ENCODE assay signal across 33 cellular contexts in genomic region chr2:163175294-163175693, GRCh38.
"Had no signal": no experiment of that assay in that cellular context is flagged by ENCODE, and none has a peak within 500 bp of the region (broad histone marks: within the 10 kb centered on the region; RNA-seq: fewer than 3 reads in every experiment).

No MANE protein-coding gene starts in this region.

- H3K27ac Mint-ChIP-seq: activated B cell treated with CpG ODN at 0.5 μM for 24 hours; activated CD4-positive, alpha-beta memory T cell treated with anti-CD3 and anti-CD28 coated beads for 36 hours; activated naive CD4-positive, alpha-beta T cell treated with anti-CD3 and anti-CD28 coated beads, Interleukin-2, amount 10 ng/mL, durations not matched to agents 7 days and 5 days; activated naive CD8-positive, alpha-beta T cell; activated naive CD8-positive, alpha-beta T cell treated with anti-CD3 and anti-CD28 coated beads, Interleukin-2, amount 50 U/mL, for 24 hours; activated T-helper 1 cell treated with anti-CD3 and anti-CD28 coated beads, Interleukin-12 subunit alpha, Interleukin-12 subunit beta, Interleukin-2, Interleukin-4 antibody, amounts not matched to agents 30 ng/mL and 10 ng/mL and 1 ng/mL, durations not matched to agents 14 hours and 24 hours and 36 hours; brain had no signal

- H3K4me1 Mint-ChIP-seq: activated B cell treated with CpG ODN at 0.5 μM for 24 hours; activated naive CD4-positive, alpha-beta T cell treated with anti-CD3 and anti-CD28 coated beads, Interleukin-2, amount 10 ng/mL, durations not matched to agents 7 days and 5 days; activated naive CD8-positive, alpha-beta T cell treated with anti-CD3 and anti-CD28 coated beads, Interleukin-2, amount 50 U/mL, for 24 hours had no signal

- H3K36me3 Mint-ChIP-seq: activated CD4-positive, alpha-beta memory T cell treated with anti-CD3 and anti-CD28 coated beads for 36 hours; activated naive CD4-positive, alpha-beta T cell treated with anti-CD3 and anti-CD28 coated beads, Interleukin-2, amount 10 ng/mL, durations not matched to agents 7 days and 5 days; activated naive CD8-positive, alpha-beta T cell; brain had no signal

- DNase-seq: activated B cell treated with CpG ODN at 0.5 μM for 24 hours; activated CD4-positive, alpha-beta memory T cell treated with anti-CD3 and anti-CD28 coated beads for 36 hours; activated CD4-positive, alpha-beta T cell treated with anti-CD3 and anti-CD28 coated beads for 4 hours; activated CD4-positive, alpha-beta T cell treated with anti-CD3 and anti-CD28 coated beads, Interleukin-2, amount 50 U/mL, for 1 hour; activated CD4-positive, CD25-positive, alpha-beta regulatory T cell treated with anti-CD3 and anti-CD28 coated beads, Interleukin-2, amount 50 U/mL, for 72 hours; activated CD8-positive, alpha-beta memory T cell treated with anti-CD3 and anti-CD28 coated beads, Interleukin-2, amount 50 U/mL, for 4 hours; activated naive CD4-positive, alpha-beta T cell treated with anti-CD3 and anti-CD28 coated beads, Interleukin-2, amount 10 ng/mL, durations not matched to agents 7 days and 5 days; activated naive CD8-positive, alpha-beta T cell treated with anti-CD3 and anti-CD28 coated beads, Interleukin-2, amount 50 U/mL, for 24 hours; activated T-cell treated with anti-CD3 and anti-CD28 coated beads for 4 hours; activated T-cell treated with anti-CD3 and anti-CD28 coated beads, Interleukin-2, amount 50 U/mL, for 4 hours; anterior cingulate cortex; central memory CD4-positive, alpha-beta T cell; Karpas-422; KBM-7; MG63; NCI-H1048; NCI-H1105 treated with DMSO at 0.1 percent for 48 hours; NCI-H1436 treated with DMSO at 0.1 percent for 48 hours; NCI-H1694 treated with DMSO at 0.1 percent for 48 hours; NCI-H2029; NCI-H345; NCI-H524 treated with DMSO at 0.1 percent for 48 hours; NCI-H748 treated with DMSO at 0.1 percent for 48 hours; PC-9; Right ventricle myocardium superior; SW 1271; T-helper 1 cell; T-helper 2 cell; T-helper 9 cell had no signal

- H3K27me3 ChIP-seq: MG63 had no signal

- H3K9me3 Mint-ChIP-seq: activated B cell treated with CpG ODN at 0.5 μM for 24 hours; activated CD4-positive, alpha-beta memory T cell treated with anti-CD3 and anti-CD28 coated beads for 36 hours; activated naive CD4-positive, alpha-beta T cell treated with anti-CD3 and anti-CD28 coated beads, Interleukin-2, amount 10 ng/mL, durations not matched to agents 7 days and 5 days; activated naive CD8-positive, alpha-beta T cell treated with anti-CD3 and anti-CD28 coated beads, Interleukin-2, amount 50 U/mL, for 24 hours; activated T-cell treated with anti-CD3 and anti-CD28 coated beads, Interleukin-2, amount 50 U/mL, for 4 hours; activated T-helper 1 cell treated with anti-CD3 and anti-CD28 coated beads, Interleukin-12 subunit alpha, Interleukin-12 subunit beta, Interleukin-2, Interleukin-4 antibody, amounts not matched to agents 30 ng/mL and 10 ng/mL and 1 ng/mL, durations not matched to agents 14 hours and 24 hours and 36 hours; brain had no signal

- H3K4me3 ChIP-seq: MG63, PC-9 had no signal

- H3K4me3 Mint-ChIP-seq: activated B cell treated with CpG ODN at 0.5 μM for 24 hours; activated CD4-positive, alpha-beta memory T cell treated with anti-CD3 and anti-CD28 coated beads for 36 hours; activated naive CD4-positive, alpha-beta T cell treated with anti-CD3 and anti-CD28 coated beads, Interleukin-2, amount 10 ng/mL, durations not matched to agents 7 days and 5 days; activated naive CD8-positive, alpha-beta T cell; activated naive CD8-positive, alpha-beta T cell treated with anti-CD3 and anti-CD28 coated beads, Interleukin-2, amount 50 U/mL, for 24 hours; activated T-cell treated with anti-CD3 and anti-CD28 coated beads, Interleukin-2, amount 50 U/mL, for 4 hours; activated T-helper 1 cell treated with anti-CD3 and anti-CD28 coated beads, Interleukin-12 subunit alpha, Interleukin-12 subunit beta, Interleukin-2, Interleukin-4 antibody, amounts not matched to agents 30 ng/mL and 10 ng/mL and 1 ng/mL, durations not matched to agents 14 hours and 24 hours and 36 hours; brain had no signal

- H3K36me3 ChIP-seq: MG63 had no signal

- H3K27ac ChIP-seq: PC-9, VCaP had no signal

- H3K27me3 Mint-ChIP-seq: activated B cell treated with CpG ODN at 0.5 μM for 24 hours; activated CD4-positive, alpha-beta memory T cell treated with anti-CD3 and anti-CD28 coated beads for 36 hours; activated naive CD4-positive, alpha-beta T cell treated with anti-CD3 and anti-CD28 coated beads, Interleukin-2, amount 10 ng/mL, durations not matched to agents 7 days and 5 days; activated naive CD8-positive, alpha-beta T cell; activated naive CD8-positive, alpha-beta T cell treated with anti-CD3 and anti-CD28 coated beads, Interleukin-2, amount 50 U/mL, for 24 hours had no signal

- ATAC-seq: activated naive CD8-positive, alpha-beta T cell treated with anti-CD3 and anti-CD28 coated beads, Interleukin-2, amount 50 U/mL, for 24 hours; activated T-cell treated with anti-CD3 and anti-CD28 coated beads, Interleukin-2, amount 50 U/mL, for 4 hours had no signal

- H3K9me3 ChIP-seq: MG63 had no signal
